8 cellular contexts compared by ENCODE assay signal in the genomic region with DNA sequence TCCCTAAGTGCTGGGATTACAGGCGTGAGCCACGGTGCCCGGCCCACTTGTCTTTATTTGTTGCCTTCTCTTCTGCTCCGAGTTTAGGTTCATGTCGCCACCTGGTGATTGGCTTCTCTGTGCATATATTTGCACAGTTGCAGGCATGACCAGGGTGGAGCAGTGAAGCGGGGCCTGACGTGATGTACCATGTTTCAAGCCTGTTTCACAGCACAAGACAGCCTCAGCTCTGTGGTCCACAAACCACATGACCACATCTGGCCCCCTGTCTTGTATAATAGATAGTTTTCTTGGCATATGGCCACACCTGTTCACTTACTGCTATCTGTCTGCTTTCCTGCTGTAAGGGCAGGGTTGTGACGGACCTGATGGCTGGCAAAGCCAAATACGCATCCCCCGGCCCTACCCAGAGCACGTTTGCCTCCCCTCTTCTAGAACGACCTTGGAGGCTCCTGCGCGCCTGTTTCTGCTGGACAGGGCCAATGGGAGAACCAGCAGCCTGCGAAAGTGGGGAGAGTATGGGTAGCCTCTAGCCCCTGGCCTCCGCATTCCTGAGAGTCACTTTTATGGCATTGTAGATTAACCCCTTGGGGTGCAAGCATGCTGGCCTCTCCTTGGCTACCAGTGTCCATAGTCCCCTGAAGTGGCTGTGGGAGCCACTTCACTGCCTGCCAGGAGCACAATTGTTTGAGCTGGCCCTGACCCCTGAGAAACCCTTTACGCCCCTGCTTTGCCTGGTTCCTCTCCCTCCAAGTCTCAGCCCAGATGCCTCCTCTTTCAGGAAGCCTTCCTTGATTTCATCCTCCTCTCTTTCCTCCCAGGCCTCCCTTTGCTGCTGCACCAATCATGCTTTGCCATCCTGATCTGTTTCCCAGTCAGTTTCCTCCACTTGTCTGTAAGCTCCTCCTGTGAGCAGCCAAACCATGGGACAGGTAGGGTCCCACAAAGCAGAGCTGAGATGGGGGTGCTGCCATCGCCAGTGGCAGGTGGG. TPM values are rescaled to one million over a fixed set of nuclear protein-coding genes. Genes with fewer than 3 reads are reported as not detected.
DNase-seq lines count a peak whose midpoint lies in the region; ATAC-seq and TF ChIP-seq lines count a peak whose summit lies in the region.

No MANE protein-coding gene starts in this region.

- ATAC-seq in GM18861 (IDR thresholded peaks at IDR 0.05; ENCODE audit: unreplicated experiment) = peak; percentile 93
- peak; percentile 86 for ATAC-seq in HG02943 (IDR thresholded peaks at IDR 0.05; ENCODE audit: low read depth, unreplicated experiment)
- ATAC-seq in right cardiac atrium = no peak

- no peaks in the 10 kb centered on the region for H3K36me3 ChIP-seq in WERI-Rb-1

- H3K9me3 ChIP-seq in WERI-Rb-1 (ENCODE audit: severe bottlenecking) = no peaks in the 10 kb centered on the region
- H3K9me3 ChIP-seq in right cardiac atrium (ENCODE audit: control insufficient read depth, low read length) = no peaks in the 10 kb centered on the region

- TF ChIP-seq CTCF in WERI-Rb-1 (IDR thresholded peaks at IDR 0.05; ENCODE audit: low read depth, low read length) = 0 out of 2 replicates have a peak, but pooled peaks have one; percentile 16

- H3K27me3 ChIP-seq in WERI-Rb-1 (ENCODE audit: insufficient read depth, low read depth, severe bottlenecking) (no peaks in the 10 kb centered on the region), right cardiac atrium (ENCODE audit: control insufficient read depth, insufficient read depth) (no peaks in the 10 kb centered on the region)

- H3K27ac ChIP-seq in WERI-Rb-1 = no peak overlapping the region
- H3K27ac ChIP-seq in right cardiac atrium (ENCODE audit: low read length) = no peak overlapping the region

- in situ Hi-C loops in Caki2 (cut with HindIII; ENCODE audit: low pct_unique_long_range_greater_than_20kb, low sequenced_read_pairs) = no loop called here

- WGBS in right cardiac atrium = 55% methylated on average over 18 of the region's 18 CpGs

- peaks cover 6% of the 10 kb centered on the region for H3K4me1 ChIP-seq in right cardiac atrium (ENCODE audit: control insufficient read depth, insufficient read depth, low read length)

- intact Hi-C loops in right cardiac atrium (cut with DNase I) = no loop called here

- peak; percentile 76 for DNase-seq in Caki2 (ENCODE audit: low read depth)
- DNase-seq in NCI-H187 (lab: John Stamatoyannopoulos, UW) = peak; percentile 28 to 73
- DNase-seq in WERI-Rb-1 = peak; percentile 53
- peak in 2 of 3 donors; percentile 74 to 76 for DNase-seq in right cardiac atrium
- DNase-seq in ureter (ENCODE audit: low spot score) = peak; percentile 78
- DNase-seq in occipital lobe (lab: John Stamatoyannopoulos, UW) = no peak

- H3K4me3 ChIP-seq in WERI-Rb-1 (ENCODE audit: low read depth, low read length) = no peak overlapping the region
- no peak overlapping the region for H3K4me3 ChIP-seq in right cardiac atrium (ENCODE audit: low read length)

RNA-seq across cellular contexts. Expression of a gene that starts 6.0 kb away (rescaled TPM):
- 8.0 and 16.3 TPM in 2 replicates for total RNA-seq in Caki2 (2014; rRNA removed; shearing (Covaris generic); ENCODE audit: low replicate concordance)
- total RNA-seq in right cardiac atrium (10 to 100 TPM in 3 of 4 donors, 1 to 10 TPM in 1; 6.6 to 17.1 (median 11.1) TPM), ureter (87.0 TPM), occipital lobe (2.5 TPM)
- polyA plus RNA-seq in right cardiac atrium = 5.4 TPM

RNA-seq across cellular contexts. Expression of a gene that starts 34.4 kb away (rescaled TPM):
- 2.1 TPM in 1 of 2 replicates, not detected in the other for total RNA-seq in Caki2 (2014; rRNA removed; shearing (Covaris generic); ENCODE audit: low replicate concordance)
- total RNA-seq in right cardiac atrium (10 to 100 TPM in 2 of 4 donors, 1 to 10 TPM in 2; 6.2 to 17.4 (median 9.6) TPM), ureter (8.5 TPM), occipital lobe (18.4 TPM)
- polyA plus RNA-seq in right cardiac atrium = 4.2 TPM

Comparison
In these comparisons a context has a peak if more than half of its experiments do, and no peak if none do; other contexts are left out.
1. ATAC-seq: peak in GM18861 (single experiment) and HG02943 (single experiment); none in right cardiac atrium (0 of 2).